25 cellular contexts compared by ENCODE assay signal in genomic region chr5:123220616-123221146, GRCh38.
"Had no signal": no experiment of that assay in that cellular context is flagged by ENCODE, and none has a peak within 500 bp of the region (broad histone marks: within the 10 kb centered on the region; RNA-seq: fewer than 3 reads in every experiment).

No MANE protein-coding gene starts in this region.

- H3K4me1 ChIP-seq: gastrocnemius medialis, psoas muscle, right lobe of liver, suprapubic skin, thyroid gland, vagina had no signal

- H3K27me3 ChIP-seq: ovary, right lobe of liver, suprapubic skin, thyroid gland, vagina had no signal

- H3K36me3 ChIP-seq: gastrocnemius medialis, ovary, right lobe of liver, suprapubic skin, thyroid gland, vagina had no signal

- DNase-seq: cerebellar nuclear complex; cortex of kidney; effector CD4-positive, alpha-beta T cell; foreskin fibroblast; gastrocnemius medialis; head of caudate nucleus; mesendoderm; midbrain; naive thymus-derived CD4-positive, alpha-beta T cell; occipital lobe; ovary; posterior cingulate gyrus; psoas muscle; right lobe of liver; stimulated activated CD4-positive, alpha-beta T cell treated with anti-CD3 and anti-CD28 coated beads, Interleukin-12 subunit alpha, Interleukin-12 subunit beta, amount 100 ng/mL, for 4 hours; stimulated activated CD4-positive, alpha-beta T cell treated with anti-CD3 and anti-CD28 coated beads, Interleukin-1b, Interleukin-23, amount 100 ng/mL, for 48 hours; stimulated activated CD4-positive, alpha-beta T cell treated with anti-CD3 and anti-CD28 coated beads, Interleukin-4, amount 100 ng/mL, for 1 hour; stimulated activated CD8-positive, alpha-beta memory T cell treated with anti-CD3 and anti-CD28 coated beads, Interleukin-4, amount 100 ng/mL, for 48 hours; stimulated activated naive CD4-positive, alpha-beta T cell; stimulated activated naive CD8-positive, alpha-beta T cell treated with anti-CD3 and anti-CD28 coated beads, Interleukin-15, amount 100 ng/mL, for 72 hours; thyroid gland; trophoblast cell had no signal

- H3K4me2 ChIP-seq: smooth muscle cell had no signal

- H3K27ac ChIP-seq: gastrocnemius medialis, ovary, psoas muscle, right lobe of liver, suprapubic skin, thyroid gland, vagina had no signal

- H3K9me3 ChIP-seq: gastrocnemius medialis, ovary, psoas muscle, right lobe of liver, suprapubic skin, thyroid gland, vagina had no signal

- H3K4me3 ChIP-seq: gastrocnemius medialis, ovary, psoas muscle, right lobe of liver, smooth muscle cell, suprapubic skin, thyroid gland, vagina had no signal
